ENCODE assay signal across 33 cellular contexts in the genomic region with DNA sequence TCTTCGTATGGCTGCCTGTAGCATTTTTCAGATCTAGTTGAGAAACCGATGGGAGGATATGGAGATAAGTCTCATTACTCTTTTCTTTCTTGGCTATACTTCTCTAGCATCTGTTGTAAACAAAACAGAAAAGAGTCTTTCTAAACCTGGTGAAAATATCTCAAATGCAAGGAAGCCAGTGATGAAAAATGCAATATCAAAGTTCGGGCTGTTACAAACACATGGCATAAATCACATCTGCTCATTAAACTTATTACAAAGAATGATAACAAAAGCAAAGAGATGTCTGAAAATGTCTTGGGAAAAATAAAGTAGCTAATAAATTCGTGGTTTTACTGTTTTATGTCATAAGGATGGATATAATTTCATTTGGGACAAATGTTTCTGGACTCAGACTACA.
"Had no signal": no experiment of that assay in that cellular context is flagged by ENCODE, and none has a peak within 500 bp of the region (broad histone marks: within the 10 kb centered on the region; RNA-seq: fewer than 3 reads in every experiment).

No MANE protein-coding gene starts in this region.

- H3K4me1 Mint-ChIP-seq: activated CD4-positive, alpha-beta T cell treated with anti-CD3 and anti-CD28 coated beads for 36 hours; activated CD4-positive, alpha-beta T cell treated with anti-CD3 and anti-CD28 coated beads, Interleukin-2, amount 10 ng/mL, durations not matched to agents 7 days and 5 days; activated naive CD4-positive, alpha-beta T cell treated with anti-CD3 and anti-CD28 coated beads, Interleukin-2, amount 10 ng/mL, durations not matched to agents 7 days and 5 days; activated naive CD8-positive, alpha-beta T cell treated with anti-CD3 and anti-CD28 coated beads, Interleukin-2, amount 50 U/mL, for 24 hours; central memory CD8-positive, alpha-beta T cell had no signal

- H3K36me3 ChIP-seq: cardiac muscle cell, SJCRH30 had no signal

- H3K36me3 Mint-ChIP-seq: activated naive CD4-positive, alpha-beta T cell treated with anti-CD3 and anti-CD28 coated beads, Interleukin-2, amount 10 ng/mL, durations not matched to agents 7 days and 5 days had no signal

- H3K9me3 ChIP-seq: SJCRH30 had no signal

- H3K4me3 Mint-ChIP-seq: activated CD4-positive, alpha-beta T cell treated with anti-CD3 and anti-CD28 coated beads for 36 hours; activated CD4-positive, alpha-beta T cell treated with anti-CD3 and anti-CD28 coated beads, Interleukin-2, amount 10 ng/mL, durations not matched to agents 7 days and 5 days; activated CD8-positive, alpha-beta T cell treated with anti-CD3 and anti-CD28 coated beads, Interleukin-2, amount 10 ng/mL, durations not matched to agents 7 days and 5 days; activated naive CD4-positive, alpha-beta T cell treated with anti-CD3 and anti-CD28 coated beads, Interleukin-2, amount 10 ng/mL, durations not matched to agents 7 days and 5 days; activated naive CD8-positive, alpha-beta T cell; activated naive CD8-positive, alpha-beta T cell treated with anti-CD3 and anti-CD28 coated beads, Interleukin-2, amount 50 U/mL, for 24 hours; central memory CD8-positive, alpha-beta T cell; T-helper 1 cell treated with Interleukin-12 subunit alpha and Interleukin-12 subunit beta and Interleukin-4 antibody, amounts not matched to agents 30 μg/mL and 1 μg/mL, for 36 hours; T-helper 2 cell treated with Interferon-gamma antibody and Interleukin-4, amounts not matched to agents 5 μg/mL and 100 μg/mL, for 36 hours had no signal

- H3K27ac Mint-ChIP-seq: activated CD4-positive, alpha-beta T cell treated with anti-CD3 and anti-CD28 coated beads for 36 hours; activated CD4-positive, alpha-beta T cell treated with anti-CD3 and anti-CD28 coated beads, Interleukin-2, amount 10 ng/mL, durations not matched to agents 7 days and 5 days; activated CD8-positive, alpha-beta T cell treated with anti-CD3 and anti-CD28 coated beads, Interleukin-2, amount 10 ng/mL, durations not matched to agents 7 days and 5 days; activated naive CD4-positive, alpha-beta T cell treated with anti-CD3 and anti-CD28 coated beads, Interleukin-2, amount 10 ng/mL, durations not matched to agents 7 days and 5 days; activated naive CD8-positive, alpha-beta T cell; activated naive CD8-positive, alpha-beta T cell treated with anti-CD3 and anti-CD28 coated beads, Interleukin-2, amount 50 U/mL, for 24 hours; T-helper 1 cell treated with Interleukin-12 subunit alpha and Interleukin-12 subunit beta and Interleukin-4 antibody, amounts not matched to agents 30 μg/mL and 1 μg/mL, for 36 hours; T-helper 2 cell treated with Interferon-gamma antibody and Interleukin-4, amounts not matched to agents 5 μg/mL and 100 μg/mL, for 36 hours had no signal

- H3K4me1 ChIP-seq: SJCRH30 had no signal

- H3K4me3 ChIP-seq: cardiac muscle cell, SJCRH30, SK-N-MC had no signal

- H3K27me3 Mint-ChIP-seq: activated CD4-positive, alpha-beta T cell treated with anti-CD3 and anti-CD28 coated beads for 36 hours; activated CD4-positive, alpha-beta T cell treated with anti-CD3 and anti-CD28 coated beads, Interleukin-2, amount 10 ng/mL, durations not matched to agents 7 days and 5 days; activated naive CD4-positive, alpha-beta T cell treated with anti-CD3 and anti-CD28 coated beads, Interleukin-2, amount 10 ng/mL, durations not matched to agents 7 days and 5 days; activated naive CD8-positive, alpha-beta T cell; activated naive CD8-positive, alpha-beta T cell treated with anti-CD3 and anti-CD28 coated beads, Interleukin-2, amount 50 U/mL, for 24 hours; central memory CD8-positive, alpha-beta T cell had no signal

- DNase-seq: activated CD4-positive, alpha-beta T cell treated with anti-CD3 and anti-CD28 coated beads for 36 hours; activated CD4-positive, alpha-beta T cell treated with anti-CD3 and anti-CD28 coated beads, Interleukin-2, amount 10 ng/mL, durations not matched to agents 7 days and 5 days; activated CD4-positive, alpha-beta T cell treated with anti-CD3 and anti-CD28 coated beads, Interleukin-2, amount 50 U/mL, for 48 hours; activated CD8-positive, alpha-beta memory T cell treated with anti-CD3 and anti-CD28 coated beads, Interleukin-2, amount 50 U/mL, for 4 hours; activated CD8-positive, alpha-beta T cell treated with anti-CD3 and anti-CD28 coated beads, Interleukin-2, amount 10 ng/mL, durations not matched to agents 7 days and 5 days; activated effector memory CD4-positive, alpha-beta T cell treated with Interleukin-2 at 50 U/mL for 16 hours; activated naive CD4-positive, alpha-beta T cell treated with anti-CD3 and anti-CD28 coated beads, Interleukin-2, amount 10 ng/mL, durations not matched to agents 7 days and 5 days; activated naive CD8-positive, alpha-beta T cell treated with anti-CD3 and anti-CD28 coated beads, Interleukin-2, amount 50 U/mL, for 24 hours; activated T-cell treated with anti-CD3 and anti-CD28 coated beads for 4 hours; activated T-cell treated with anti-CD3 and anti-CD28 coated beads, Interleukin-2, amount 50 U/mL, for 48 hours; amniotic stem cell; aorta; Kasumi-1; KG1; MM.1S; MV-4-11; NCI-H1092; NCI-H1436 treated with DMSO at 0.1 percent for 48 hours; NCI-H1694 treated with DMSO at 0.1 percent for 48 hours; NCI-H2029; NCI-H345; NCI-H524 treated with DMSO at 0.1 percent for 48 hours; SHP77; SJCRH30 had no signal

- H3K27me3 ChIP-seq: cardiac muscle cell, SJCRH30 had no signal

- H3K27ac ChIP-seq: cardiac muscle cell, SJCRH30, SK-N-MC had no signal

- ATAC-seq: activated CD4-positive, alpha-beta T cell treated with anti-CD3 and anti-CD28 coated beads for 36 hours; activated CD4-positive, CD25-positive, alpha-beta regulatory T cell treated with anti-CD3 and anti-CD28 coated beads, Interleukin-2, amount 50 U/mL, for 24 hours; activated CD8-positive, alpha-beta T cell treated with anti-CD3 and anti-CD28 coated beads, Interleukin-2, amount 10 ng/mL, durations not matched to agents 7 days and 5 days; activated naive CD8-positive, alpha-beta T cell treated with anti-CD3 and anti-CD28 coated beads, Interleukin-2, amount 50 U/mL, for 24 hours; Panc1 had no signal

- FAIRE-seq: TTC549 had no signal
